ENCODE assay signal across 24 cellular contexts in genomic region chr16:16047761-16048160, GRCh38.
"Had no signal": no experiment of that assay in that cellular context is flagged by ENCODE, and none has a peak within 500 bp of the region (broad histone marks: within the 10 kb centered on the region; RNA-seq: fewer than 3 reads in every experiment).

No MANE protein-coding gene starts in this region.

- H3K9me3 ChIP-seq: breast epithelium, MG63 had no signal

- H3K27ac Mint-ChIP-seq: activated CD8-positive, alpha-beta T cell treated with anti-CD3 and anti-CD28 coated beads, Interleukin-2, amount 10 ng/mL, durations not matched to agents 7 days and 5 days; activated naive CD8-positive, alpha-beta T cell treated with anti-CD3 and anti-CD28 coated beads, Interleukin-2, amount 10 ng/mL, durations not matched to agents 7 days and 5 days; T-helper 1 cell treated with Interleukin-12 subunit alpha and Interleukin-12 subunit beta and Interleukin-4 antibody, amounts not matched to agents 30 μg/mL and 1 μg/mL, for 36 hours had no signal

- H3K27ac ChIP-seq: breast epithelium had no signal

- H3K27me3 Mint-ChIP-seq: activated naive CD8-positive, alpha-beta T cell treated with anti-CD3 and anti-CD28 coated beads, Interleukin-2, amount 10 ng/mL, durations not matched to agents 7 days and 5 days had no signal

- H3K4me3 ChIP-seq: breast epithelium, MG63 had no signal

- ATAC-seq: activated CD8-positive, alpha-beta T cell treated with anti-CD3 and anti-CD28 coated beads, Interleukin-2, amount 10 ng/mL, durations not matched to agents 7 days and 5 days; Panc1 had no signal

- H3K9me3 Mint-ChIP-seq: activated naive CD8-positive, alpha-beta T cell treated with anti-CD3 and anti-CD28 coated beads, Interleukin-2, amount 10 ng/mL, durations not matched to agents 7 days and 5 days; T-helper 1 cell treated with Interleukin-12 subunit alpha and Interleukin-12 subunit beta and Interleukin-4 antibody, amounts not matched to agents 30 μg/mL and 1 μg/mL, for 36 hours had no signal

- H3K4me3 Mint-ChIP-seq: activated CD8-positive, alpha-beta T cell treated with anti-CD3 and anti-CD28 coated beads, Interleukin-2, amount 10 ng/mL, durations not matched to agents 7 days and 5 days; activated naive CD8-positive, alpha-beta T cell treated with anti-CD3 and anti-CD28 coated beads, Interleukin-2, amount 10 ng/mL, durations not matched to agents 7 days and 5 days; T-helper 1 cell treated with Interleukin-12 subunit alpha and Interleukin-12 subunit beta and Interleukin-4 antibody, amounts not matched to agents 30 μg/mL and 1 μg/mL, for 36 hours had no signal

- H3K4me1 ChIP-seq: breast epithelium had no signal

- DNase-seq: activated CD4-positive, alpha-beta T cell treated with anti-CD3 and anti-CD28 coated beads for 48 hours; activated CD4-positive, alpha-beta T cell treated with anti-CD3 and anti-CD28 coated beads, Interleukin-2, amount 50 U/mL, for 4 hours; activated CD4-positive, CD25-positive, alpha-beta regulatory T cell treated with anti-CD3 and anti-CD28 coated beads, Interleukin-2, amount 50 U/mL, for 72 hours; activated CD8-positive, alpha-beta memory T cell treated with anti-CD3 and anti-CD28 coated beads, Interleukin-2, amount 50 U/mL, for 48 hours; activated CD8-positive, alpha-beta T cell treated with anti-CD3 and anti-CD28 coated beads, Interleukin-2, amount 10 ng/mL, durations not matched to agents 7 days and 5 days; activated naive CD4-positive, alpha-beta T cell treated with anti-CD3 and anti-CD28 coated beads, Interleukin-2, amount 50 U/mL, for 16 hours; activated naive CD8-positive, alpha-beta T cell treated with anti-CD3 and anti-CD28 coated beads, Interleukin-2, amount 10 ng/mL, durations not matched to agents 7 days and 5 days; activated T-cell treated with anti-CD3 and anti-CD28 coated beads, Interleukin-2, amount 50 U/mL, for 1 hour; aorta; MG63; MV-4-11; NCI-H1105; NCI-H1436; NCI-H1694 treated with DMSO at 0.1 percent for 48 hours; NCI-H2081; NCI-H510A treated with DMSO at 0.1 percent for 48 hours; NCI-H69; NK-92 treated with Interleukin-12 subunit alpha and Interleukin-12 subunit beta, amount 100 ng/mL, for 24 hours; OCI-M1; RPMI8226; SHP77 treated with DMSO at 0.1 percent for 48 hours had no signal

- H3K27me3 ChIP-seq: breast epithelium, MG63 had no signal

- H3K36me3 ChIP-seq: breast epithelium had no signal
